1 cellular context compared by ENCODE assay signal in the genomic region with DNA sequence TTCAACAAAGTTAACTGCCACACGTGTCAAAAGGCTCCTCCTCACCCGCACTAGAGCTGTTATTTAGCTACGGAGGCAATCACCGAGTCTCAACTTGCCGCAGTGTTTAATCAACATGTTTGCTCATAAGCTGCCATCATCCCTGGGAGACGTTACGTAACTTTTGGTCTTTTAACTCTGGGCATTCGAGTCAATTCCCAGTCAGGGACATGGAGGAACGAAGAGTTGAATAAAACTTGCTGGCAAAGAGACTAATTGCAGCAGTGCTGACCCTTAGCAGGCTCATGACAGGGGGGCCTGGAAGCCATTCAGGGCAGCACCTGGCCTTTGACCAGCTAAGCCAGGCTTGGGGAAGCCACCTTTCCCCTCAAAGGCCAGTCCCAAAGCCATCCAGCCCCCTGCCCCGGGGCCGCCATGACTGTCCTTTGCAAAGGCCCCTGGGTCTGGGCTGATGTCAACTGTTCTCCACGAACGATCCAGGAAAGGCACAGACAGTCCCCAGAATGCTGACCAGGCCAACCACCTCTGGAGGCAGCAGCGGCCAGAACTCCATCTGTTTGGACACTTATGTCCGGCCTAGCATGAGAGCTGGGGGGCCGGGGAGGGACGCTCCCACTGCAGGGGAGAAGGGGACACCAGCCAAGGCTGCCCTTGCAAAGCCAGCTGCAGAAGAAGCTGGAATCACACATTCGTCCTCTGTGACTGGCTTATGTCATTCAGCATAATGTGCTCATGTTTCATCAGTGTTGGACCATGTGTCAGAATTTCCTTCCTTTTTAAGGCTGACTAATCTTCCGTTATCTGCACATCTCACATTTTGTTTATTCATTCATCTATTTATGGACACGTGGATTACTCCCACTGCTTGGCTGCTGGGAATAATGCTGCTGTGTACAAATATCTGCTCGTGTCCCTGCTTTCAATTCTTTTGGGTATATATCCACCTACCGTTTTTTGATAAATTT.
A peak's percentile ranks its signal among the peaks of the same experiment; 100 is the strongest.
TF ChIP-seq lines count a peak whose summit lies in the region.

No MANE protein-coding gene starts in this region.

TF ChIP-seq in HepG2, 621 proteins besides CTCF, POLR2A, EP300 and RAD21 (continued from another document and continues in another):
- TF ChIP-seq, protein P1, sequence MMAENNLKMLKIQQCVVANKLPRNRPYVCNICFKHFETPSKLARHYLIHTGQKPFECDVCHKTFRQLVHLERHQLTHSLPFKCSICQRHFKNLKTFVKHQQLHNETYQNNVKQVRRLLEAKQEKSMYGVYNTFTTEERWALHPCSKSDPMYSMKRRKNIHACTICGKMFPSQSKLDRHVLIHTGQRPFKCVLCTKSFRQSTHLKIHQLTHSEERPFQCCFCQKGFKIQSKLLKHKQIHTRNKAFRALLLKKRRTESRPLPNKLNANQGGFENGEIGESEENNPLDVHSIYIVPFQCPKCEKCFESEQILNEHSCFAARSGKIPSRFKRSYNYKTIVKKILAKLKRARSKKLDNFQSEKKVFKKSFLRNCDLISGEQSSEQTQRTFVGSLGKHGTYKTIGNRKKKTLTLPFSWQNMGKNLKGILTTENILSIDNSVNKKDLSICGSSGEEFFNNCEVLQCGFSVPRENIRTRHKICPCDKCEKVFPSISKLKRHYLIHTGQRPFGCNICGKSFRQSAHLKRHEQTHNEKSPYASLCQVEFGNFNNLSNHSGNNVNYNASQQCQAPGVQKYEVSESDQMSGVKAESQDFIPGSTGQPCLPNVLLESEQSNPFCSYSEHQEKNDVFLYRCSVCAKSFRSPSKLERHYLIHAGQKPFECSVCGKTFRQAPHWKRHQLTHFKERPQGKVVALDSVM (CRISPR knock-in tag; IDR thresholded peaks at IDR 0.05), result no peak
- TF ChIP-seq, protein P2, sequence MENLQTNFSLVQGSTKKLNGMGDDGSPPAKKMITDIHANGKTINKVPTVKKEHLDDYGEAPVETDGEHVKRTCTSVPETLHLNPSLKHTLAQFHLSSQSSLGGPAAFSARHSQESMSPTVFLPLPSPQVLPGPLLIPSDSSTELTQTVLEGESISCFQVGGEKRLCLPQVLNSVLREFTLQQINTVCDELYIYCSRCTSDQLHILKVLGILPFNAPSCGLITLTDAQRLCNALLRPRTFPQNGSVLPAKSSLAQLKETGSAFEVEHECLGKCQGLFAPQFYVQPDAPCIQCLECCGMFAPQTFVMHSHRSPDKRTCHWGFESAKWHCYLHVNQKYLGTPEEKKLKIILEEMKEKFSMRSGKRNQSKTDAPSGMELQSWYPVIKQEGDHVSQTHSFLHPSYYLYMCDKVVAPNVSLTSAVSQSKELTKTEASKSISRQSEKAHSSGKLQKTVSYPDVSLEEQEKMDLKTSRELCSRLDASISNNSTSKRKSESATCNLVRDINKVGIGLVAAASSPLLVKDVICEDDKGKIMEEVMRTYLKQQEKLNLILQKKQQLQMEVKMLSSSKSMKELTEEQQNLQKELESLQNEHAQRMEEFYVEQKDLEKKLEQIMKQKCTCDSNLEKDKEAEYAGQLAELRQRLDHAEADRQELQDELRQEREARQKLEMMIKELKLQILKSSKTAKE (CRISPR knock-in tag; IDR thresholded peaks at IDR 0.05; ENCODE audit: borderline replicate concordance), result peak; percentile 84
- no peak for TF ChIP-seq ATF7-NPFF (CRISPR knock-in tag; IDR thresholded peaks at IDR 0.05; ENCODE audit: low read depth)
- TF ChIP-seq, protein P3, sequence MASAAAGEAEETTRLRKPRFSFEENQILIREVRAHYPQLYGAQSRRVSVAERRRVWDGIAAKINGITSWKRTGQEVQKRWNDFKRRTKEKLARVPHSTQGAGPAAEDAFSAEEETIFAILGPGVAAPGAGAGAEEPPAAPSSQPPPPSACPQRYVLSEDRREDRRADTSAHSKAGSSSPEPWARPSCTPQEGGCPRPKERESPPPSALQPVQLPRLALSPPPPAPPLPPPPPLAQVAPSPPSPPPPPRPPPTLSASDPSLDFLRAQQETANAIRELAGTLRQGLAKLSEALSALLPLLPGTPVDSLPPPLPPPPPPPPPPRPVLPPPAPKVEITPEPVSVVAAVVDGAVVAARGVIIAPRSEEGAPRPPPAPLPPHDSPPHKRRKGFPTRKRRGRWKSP (CRISPR knock-in tag; IDR thresholded peaks at IDR 0.05), result 0 out of 2 replicates have a peak, but pooled peaks have one; percentile 31
- TF ChIP-seq ZNF607 (CRISPR knock-in tag; IDR thresholded peaks at IDR 0.05; ENCODE audit: borderline replicate concordance), result no peak
- TF ChIP-seq TARDBP (CRISPR knock-in tag; IDR thresholded peaks at IDR 0.05), result peak; percentile 82
- 0 out of 2 replicates have a peak, but pooled peaks have one; percentile 46 for TF ChIP-seq IRF2 (CRISPR knock-in tag; IDR thresholded peaks at IDR 0.05)
- TF ChIP-seq RFX5 (IDR thresholded peaks at IDR 0.05; ENCODE audit: low read depth, low read length), result no peak
- no peak for TF ChIP-seq U2AF2 (IDR thresholded peaks at IDR 0.05; ENCODE audit: low read depth, low read length)
- TF ChIP-seq, protein P4, sequence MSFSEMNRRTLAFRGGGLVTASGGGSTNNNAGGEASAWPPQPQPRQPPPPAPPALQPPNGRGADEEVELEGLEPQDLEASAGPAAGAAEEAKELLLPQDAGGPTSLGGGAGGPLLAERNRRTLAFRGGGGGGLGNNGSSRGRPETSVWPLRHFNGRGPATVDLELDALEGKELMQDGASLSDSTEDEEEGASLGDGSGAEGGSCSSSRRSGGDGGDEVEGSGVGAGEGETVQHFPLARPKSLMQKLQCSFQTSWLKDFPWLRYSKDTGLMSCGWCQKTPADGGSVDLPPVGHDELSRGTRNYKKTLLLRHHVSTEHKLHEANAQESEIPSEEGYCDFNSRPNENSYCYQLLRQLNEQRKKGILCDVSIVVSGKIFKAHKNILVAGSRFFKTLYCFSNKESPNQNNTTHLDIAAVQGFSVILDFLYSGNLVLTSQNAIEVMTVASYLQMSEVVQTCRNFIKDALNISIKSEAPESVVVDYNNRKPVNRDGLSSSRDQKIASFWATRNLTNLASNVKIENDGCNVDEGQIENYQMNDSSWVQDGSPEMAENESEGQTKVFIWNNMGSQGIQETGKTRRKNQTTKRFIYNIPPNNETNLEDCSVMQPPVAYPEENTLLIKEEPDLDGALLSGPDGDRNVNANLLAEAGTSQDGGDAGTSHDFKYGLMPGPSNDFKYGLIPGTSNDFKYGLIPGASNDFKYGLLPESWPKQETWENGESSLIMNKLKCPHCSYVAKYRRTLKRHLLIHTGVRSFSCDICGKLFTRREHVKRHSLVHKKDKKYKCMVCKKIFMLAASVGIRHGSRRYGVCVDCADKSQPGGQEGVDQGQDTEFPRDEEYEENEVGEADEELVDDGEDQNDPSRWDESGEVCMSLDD (CRISPR knock-in tag; IDR thresholded peaks at IDR 0.05; ENCODE audit: borderline replicate concordance), result no peak
- TF ChIP-seq NR2F2 (IDR thresholded peaks at IDR 0.05; ENCODE audit: borderline replicate concordance, low read depth), result no peak
- TF ChIP-seq ZNF678 (CRISPR knock-in tag; IDR thresholded peaks at IDR 0.05), result no peak
- peak; percentile 69; the same call in 1 of the 2 replicates for TF ChIP-seq MIER2 (CRISPR knock-in tag; IDR thresholded peaks at IDR 0.05)
- peak; percentile 92 for TF ChIP-seq MIXL1 (CRISPR knock-in tag; IDR thresholded peaks at IDR 0.05)
- peak; percentile 91 for TF ChIP-seq ISL2 (CRISPR knock-in tag; IDR thresholded peaks at IDR 0.05)
- peak; percentile 83 for TF ChIP-seq SAP130 (CRISPR knock-in tag; IDR thresholded peaks at IDR 0.05; ENCODE audit: low read depth)
- peak; percentile 65; the same call in 1 of the 2 replicates for TF ChIP-seq SOX5 (CRISPR knock-in tag; IDR thresholded peaks at IDR 0.05; ENCODE audit: borderline replicate concordance)
- peak; percentile 89 for TF ChIP-seq FOXO1 (CRISPR knock-in tag; IDR thresholded peaks at IDR 0.05)
- no peak for TF ChIP-seq ZNF878 (CRISPR knock-in tag; IDR thresholded peaks at IDR 0.05)
- no peak for TF ChIP-seq KMT2B (CRISPR knock-in tag; IDR thresholded peaks at IDR 0.05)
- TF ChIP-seq, protein P5, sequence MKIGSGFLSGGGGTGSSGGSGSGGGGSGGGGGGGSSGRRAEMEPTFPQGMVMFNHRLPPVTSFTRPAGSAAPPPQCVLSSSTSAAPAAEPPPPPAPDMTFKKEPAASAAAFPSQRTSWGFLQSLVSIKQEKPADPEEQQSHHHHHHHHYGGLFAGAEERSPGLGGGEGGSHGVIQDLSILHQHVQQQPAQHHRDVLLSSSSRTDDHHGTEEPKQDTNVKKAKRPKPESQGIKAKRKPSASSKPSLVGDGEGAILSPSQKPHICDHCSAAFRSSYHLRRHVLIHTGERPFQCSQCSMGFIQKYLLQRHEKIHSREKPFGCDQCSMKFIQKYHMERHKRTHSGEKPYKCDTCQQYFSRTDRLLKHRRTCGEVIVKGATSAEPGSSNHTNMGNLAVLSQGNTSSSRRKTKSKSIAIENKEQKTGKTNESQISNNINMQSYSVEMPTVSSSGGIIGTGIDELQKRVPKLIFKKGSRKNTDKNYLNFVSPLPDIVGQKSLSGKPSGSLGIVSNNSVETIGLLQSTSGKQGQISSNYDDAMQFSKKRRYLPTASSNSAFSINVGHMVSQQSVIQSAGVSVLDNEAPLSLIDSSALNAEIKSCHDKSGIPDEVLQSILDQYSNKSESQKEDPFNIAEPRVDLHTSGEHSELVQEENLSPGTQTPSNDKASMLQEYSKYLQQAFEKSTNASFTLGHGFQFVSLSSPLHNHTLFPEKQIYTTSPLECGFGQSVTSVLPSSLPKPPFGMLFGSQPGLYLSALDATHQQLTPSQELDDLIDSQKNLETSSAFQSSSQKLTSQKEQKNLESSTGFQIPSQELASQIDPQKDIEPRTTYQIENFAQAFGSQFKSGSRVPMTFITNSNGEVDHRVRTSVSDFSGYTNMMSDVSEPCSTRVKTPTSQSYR (CRISPR knock-in tag; IDR thresholded peaks at IDR 0.05; ENCODE audit: borderline replicate concordance), result no peak
- TF ChIP-seq, protein P6, sequence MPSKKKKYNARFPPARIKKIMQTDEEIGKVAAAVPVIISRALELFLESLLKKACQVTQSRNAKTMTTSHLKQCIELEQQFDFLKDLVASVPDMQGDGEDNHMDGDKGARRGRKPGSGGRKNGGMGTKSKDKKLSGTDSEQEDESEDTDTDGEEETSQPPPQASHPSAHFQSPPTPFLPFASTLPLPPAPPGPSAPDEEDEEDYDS (CRISPR knock-in tag; IDR thresholded peaks at IDR 0.05), result peak; percentile 58; the same call in 1 of the 2 replicates
- 0 out of 2 replicates have a peak, but pooled peaks have one; percentile 48 for TF ChIP-seq ZNF567 (CRISPR knock-in tag; IDR thresholded peaks at IDR 0.05; ENCODE audit: borderline replicate concordance)
- TF ChIP-seq, protein P7, sequence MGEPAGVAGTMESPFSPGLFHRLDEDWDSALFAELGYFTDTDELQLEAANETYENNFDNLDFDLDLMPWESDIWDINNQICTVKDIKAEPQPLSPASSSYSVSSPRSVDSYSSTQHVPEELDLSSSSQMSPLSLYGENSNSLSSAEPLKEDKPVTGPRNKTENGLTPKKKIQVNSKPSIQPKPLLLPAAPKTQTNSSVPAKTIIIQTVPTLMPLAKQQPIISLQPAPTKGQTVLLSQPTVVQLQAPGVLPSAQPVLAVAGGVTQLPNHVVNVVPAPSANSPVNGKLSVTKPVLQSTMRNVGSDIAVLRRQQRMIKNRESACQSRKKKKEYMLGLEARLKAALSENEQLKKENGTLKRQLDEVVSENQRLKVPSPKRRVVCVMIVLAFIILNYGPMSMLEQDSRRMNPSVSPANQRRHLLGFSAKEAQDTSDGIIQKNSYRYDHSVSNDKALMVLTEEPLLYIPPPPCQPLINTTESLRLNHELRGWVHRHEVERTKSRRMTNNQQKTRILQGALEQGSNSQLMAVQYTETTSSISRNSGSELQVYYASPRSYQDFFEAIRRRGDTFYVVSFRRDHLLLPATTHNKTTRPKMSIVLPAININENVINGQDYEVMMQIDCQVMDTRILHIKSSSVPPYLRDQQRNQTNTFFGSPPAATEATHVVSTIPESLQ (CRISPR knock-in tag; conservative IDR thresholded peaks at IDR 0.05), result no peak
- no peak for TF ChIP-seq ZNF101 (CRISPR knock-in tag; IDR thresholded peaks at IDR 0.05; ENCODE audit: borderline replicate concordance, low read depth)
- TF ChIP-seq, protein P8, sequence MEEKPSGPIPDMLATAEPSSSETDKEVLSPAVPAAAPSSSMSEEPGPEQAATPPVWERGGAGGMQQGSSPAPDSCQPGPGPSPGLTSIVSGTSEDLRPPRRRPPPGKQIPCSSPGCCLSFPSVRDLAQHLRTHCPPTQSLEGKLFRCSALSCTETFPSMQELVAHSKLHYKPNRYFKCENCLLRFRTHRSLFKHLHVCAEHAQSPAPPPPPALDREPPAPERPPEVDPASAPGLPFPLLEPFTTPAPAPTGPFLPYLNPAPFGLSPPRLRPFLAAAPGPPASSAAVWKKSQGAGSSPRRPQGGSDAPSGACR (CRISPR knock-in tag; IDR thresholded peaks at IDR 0.05), result no peak
- TF ChIP-seq, protein P9, sequence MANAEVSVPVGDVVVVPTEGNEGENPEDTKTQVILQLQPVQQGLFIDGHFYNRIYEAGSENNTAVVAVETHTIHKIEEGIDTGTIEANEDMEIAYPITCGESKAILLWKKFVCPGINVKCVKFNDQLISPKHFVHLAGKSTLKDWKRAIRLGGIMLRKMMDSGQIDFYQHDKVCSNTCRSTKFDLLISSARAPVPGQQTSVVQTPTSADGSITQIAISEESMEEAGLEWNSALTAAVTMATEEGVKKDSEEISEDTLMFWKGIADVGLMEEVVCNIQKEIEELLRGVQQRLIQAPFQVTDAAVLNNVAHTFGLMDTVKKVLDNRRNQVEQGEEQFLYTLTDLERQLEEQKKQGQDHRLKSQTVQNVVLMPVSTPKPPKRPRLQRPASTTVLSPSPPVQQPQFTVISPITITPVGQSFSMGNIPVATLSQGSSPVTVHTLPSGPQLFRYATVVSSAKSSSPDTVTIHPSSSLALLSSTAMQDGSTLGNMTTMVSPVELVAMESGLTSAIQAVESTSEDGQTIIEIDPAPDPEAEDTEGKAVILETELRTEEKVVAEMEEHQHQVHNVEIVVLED (CRISPR knock-in tag; IDR thresholded peaks at IDR 0.05; ENCODE audit: borderline replicate concordance), result no peak
- TF ChIP-seq ZNF230 (CRISPR knock-in tag; IDR thresholded peaks at IDR 0.05), result peak; percentile 75; the same call in 1 of the 2 replicates
- TF ChIP-seq ZNF777 (CRISPR knock-in tag; IDR thresholded peaks at IDR 0.05), result no peak
- TF ChIP-seq, protein P10, sequence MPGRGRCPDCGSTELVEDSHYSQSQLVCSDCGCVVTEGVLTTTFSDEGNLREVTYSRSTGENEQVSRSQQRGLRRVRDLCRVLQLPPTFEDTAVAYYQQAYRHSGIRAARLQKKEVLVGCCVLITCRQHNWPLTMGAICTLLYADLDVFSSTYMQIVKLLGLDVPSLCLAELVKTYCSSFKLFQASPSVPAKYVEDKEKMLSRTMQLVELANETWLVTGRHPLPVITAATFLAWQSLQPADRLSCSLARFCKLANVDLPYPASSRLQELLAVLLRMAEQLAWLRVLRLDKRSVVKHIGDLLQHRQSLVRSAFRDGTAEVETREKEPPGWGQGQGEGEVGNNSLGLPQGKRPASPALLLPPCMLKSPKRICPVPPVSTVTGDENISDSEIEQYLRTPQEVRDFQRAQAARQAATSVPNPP (CRISPR knock-in tag; IDR thresholded peaks at IDR 0.05), result peak; percentile 21; the same call in 1 of the 2 replicates
- TF ChIP-seq TCF7L2 (IDR thresholded peaks at IDR 0.05; ENCODE audit: low read depth, low read length), result no peak
- no peak for TF ChIP-seq SETDB1 (CRISPR knock-in tag; IDR thresholded peaks at IDR 0.05; ENCODE audit: borderline replicate concordance)
- no peak for TF ChIP-seq NR3C1 (CRISPR knock-in tag; IDR thresholded peaks at IDR 0.05)
- TF ChIP-seq ZNF3 (CRISPR knock-in tag; IDR thresholded peaks at IDR 0.05), result 0 out of 2 replicates have a peak, but pooled peaks have one; percentile 17
